Comparison of ENCODE assay signal across 30 cellular contexts in genomic region chr20:16415079-16415478, GRCh38.
DNase-seq lines count a peak whose midpoint lies in the region; ATAC-seq and TF ChIP-seq lines count a peak whose summit lies in the region.
"Had no signal": no experiment of that assay in that cellular context is flagged by ENCODE, and none has a peak within 500 bp of the region (broad histone marks: within the 10 kb centered on the region; RNA-seq: fewer than 3 reads in every experiment).

No MANE protein-coding gene starts in this region.

- no peaks in the 10 kb centered on the region for H3K4me1 Mint-ChIP-seq in activated T-cell treated with anti-CD3 and anti-CD28 coated beads, Interleukin-2, amount 50 U/mL, for 24 hours (ENCODE audit: low read depth)
- H3K4me1 Mint-ChIP-seq in osteocyte (ENCODE audit: unreplicated experiment) = no peaks in the 10 kb centered on the region
- H3K4me1 Mint-ChIP-seq: activated naive CD8-positive, alpha-beta T cell treated with anti-CD3 and anti-CD28 coated beads, Interleukin-2, amount 10 ng/mL, durations not matched to agents 7 days and 5 days; CD8-positive, alpha-beta memory T cell; central memory CD8-positive, alpha-beta T cell; memory B cell; nephron progenitor cell had no signal

- H3K9me3 Mint-ChIP-seq in activated T-cell treated with anti-CD3 and anti-CD28 coated beads, Interleukin-2, amount 50 U/mL, for 24 hours = no peaks in the 10 kb centered on the region
- H3K9me3 Mint-ChIP-seq in osteocyte (ENCODE audit: unreplicated experiment) = peaks cover 13% of the 10 kb centered on the region
- H3K9me3 Mint-ChIP-seq: central memory CD8-positive, alpha-beta T cell had no signal

- no peaks in the 10 kb centered on the region for H3K27me3 Mint-ChIP-seq in activated T-cell treated with anti-CD3 and anti-CD28 coated beads, Interleukin-2, amount 50 U/mL, for 24 hours
- no peaks in the 10 kb centered on the region for H3K27me3 Mint-ChIP-seq in osteocyte (ENCODE audit: unreplicated experiment)
- H3K27me3 Mint-ChIP-seq: activated naive CD8-positive, alpha-beta T cell treated with anti-CD3 and anti-CD28 coated beads, Interleukin-2, amount 10 ng/mL, durations not matched to agents 7 days and 5 days; CD8-positive, alpha-beta memory T cell; central memory CD8-positive, alpha-beta T cell; dendritic cell treated with granulocyte-macrophage colony-stimulating factor and Interleukin-4, amounts not matched to agents 40 ng/mL and 50 ng/mL, for 4 days; memory B cell had no signal

- no peak overlapping the region for H3K4me3 ChIP-seq in AG10803 (ENCODE audit: low read length)
- no peak overlapping the region for H3K4me3 ChIP-seq in GM23248
- H3K4me3 ChIP-seq in choroid plexus epithelial cell (ENCODE audit: low read depth, low read length) = no peak overlapping the region
- H3K4me3 ChIP-seq in thyroid gland (replicated peaks in 1 of 3) = no peak overlapping the region
- H3K4me3 ChIP-seq: A549, esophagus muscularis mucosa, ovary, SJCRH30, testis had no signal

- H3K9me3 ChIP-seq in GM23248 (ENCODE audit: low read depth) (no peaks in the 10 kb centered on the region), thyroid gland (no peaks in the 10 kb centered on the region)
- H3K9me3 ChIP-seq: A549, SJCRH30, testis had no signal

- intact Hi-C loops in thyroid gland (cut with DNase I) = no loop called here

- H3K4me2 ChIP-seq in GM23248 (ENCODE audit: unreplicated experiment) = no peak overlapping the region
- H3K4me2 ChIP-seq: A549 had no signal

- H3K27ac ChIP-seq in GM23248 = no peak overlapping the region
- H3K27ac ChIP-seq in foreskin keratinocyte = no peak overlapping the region
- H3K27ac ChIP-seq in thyroid gland = no peak overlapping the region
- H3K27ac ChIP-seq: A549, esophagus muscularis mucosa, ovary, SJCRH30, testis, VCaP had no signal

- TF ChIP-seq CTCF in AG10803 (conservative IDR thresholded peaks at IDR 0.05; ENCODE audit: low read length) = no peak
- TF ChIP-seq CTCF in choroid plexus epithelial cell (conservative IDR thresholded peaks at IDR 0.05; ENCODE audit: low read depth, low read length) = no peak
- no peak for TF ChIP-seq CTCF in foreskin keratinocyte (conservative IDR thresholded peaks at IDR 0.05)
- TF ChIP-seq CTCF in osteocyte (IDR thresholded peaks at IDR 0.05) = no peak
- no peak for TF ChIP-seq CTCF in thyroid gland (IDR thresholded peaks at IDR 0.05)

- no peaks in the 10 kb centered on the region for H3K79me2 ChIP-seq in GM23248 (ENCODE audit: insufficient read depth)

- no peak overlapping the region for H3K4me3 Mint-ChIP-seq in activated T-cell treated with anti-CD3 and anti-CD28 coated beads, Interleukin-2, amount 50 U/mL, for 24 hours
- H3K4me3 Mint-ChIP-seq in osteocyte (ENCODE audit: unreplicated experiment) = no peak overlapping the region
- H3K4me3 Mint-ChIP-seq: activated naive CD8-positive, alpha-beta T cell treated with anti-CD3 and anti-CD28 coated beads, Interleukin-2, amount 10 ng/mL, durations not matched to agents 7 days and 5 days; activated T-cell treated with anti-CD3 and anti-CD28 coated beads, Interleukin-2, amount 50 U/mL, for 4 hours; CD8-positive, alpha-beta memory T cell; central memory CD8-positive, alpha-beta T cell; dendritic cell treated with granulocyte-macrophage colony-stimulating factor and Interleukin-4, amounts not matched to agents 40 ng/mL and 50 ng/mL, for 4 days; memory B cell; nephron progenitor cell had no signal

- H2AFZ ChIP-seq in GM23248 = no peak overlapping the region

- H3K36me3 ChIP-seq in GM23248 (ENCODE audit: low read depth) (no peaks in the 10 kb centered on the region), thyroid gland (no peaks in the 10 kb centered on the region)
- H3K36me3 ChIP-seq: ovary, SJCRH30 had no signal

- 58 to 63% methylated on average over 3 of the region's 3 CpGs for WGBS in GM23248 (ENCODE audit: low coverage in 1 of 2, low lambda C conversion rate in 2 of 2, missing lambda C conversion rate in 2 of 2), 2 experiments
- 96 to 97% methylated on average over 3 of the region's 3 CpGs for WGBS in thyroid gland, 2 donors

- DNase-seq in AG10803 (ENCODE audit: low read depth) (peak; percentile 34), GM23248 (peak; percentile 57), choroid plexus epithelial cell (ENCODE audit: low read depth) (peak; percentile 62), foreskin keratinocyte (peak; percentile 26 to 57), osteocyte (ENCODE audit: extremely low spot score, unreplicated experiment) (no peak), NCI-H82 (lab: John Stamatoyannopoulos, UW) (no peak), thyroid gland (no peak)
- no peak for DNase-seq in activated T-cell treated with anti-CD3 and anti-CD28 coated beads, Interleukin-2, amount 50 U/mL, for 24 hours
- DNase-seq: activated CD4-positive, alpha-beta T cell treated with anti-CD3 and anti-CD28 coated beads for 4 hours; activated gamma-delta T cell; activated naive CD8-positive, alpha-beta T cell treated with anti-CD3 and anti-CD28 coated beads, Interleukin-2, amount 10 ng/mL, durations not matched to agents 7 days and 5 days; activated T-cell treated with anti-CD3 and anti-CD28 coated beads, Interleukin-2, amount 50 U/mL, for 4 hours; CD8-positive, alpha-beta memory T cell; glutamatergic neuron; NCI-H2107; NCI-H774; nephron progenitor cell; ovary; SJCRH30; small intestine; stimulated activated naive CD4-positive, alpha-beta T cell treated with Interleukin-2 at 50 U/mL for 16 hours; T1000; testis had no signal

- H3K27ac Mint-ChIP-seq in activated T-cell treated with anti-CD3 and anti-CD28 coated beads, Interleukin-2, amount 50 U/mL, for 24 hours = no peak overlapping the region
- no peak overlapping the region for H3K27ac Mint-ChIP-seq in osteocyte (ENCODE audit: unreplicated experiment)
- H3K27ac Mint-ChIP-seq: activated naive CD8-positive, alpha-beta T cell treated with anti-CD3 and anti-CD28 coated beads, Interleukin-2, amount 10 ng/mL, durations not matched to agents 7 days and 5 days; CD8-positive, alpha-beta memory T cell; dendritic cell treated with granulocyte-macrophage colony-stimulating factor and Interleukin-4, amounts not matched to agents 40 ng/mL and 50 ng/mL, for 4 days; memory B cell; nephron progenitor cell had no signal

- ATAC-seq in foreskin keratinocyte = no peak
- ATAC-seq: A549; activated T-cell treated with anti-CD3 and anti-CD28 coated beads, Interleukin-2, amount 50 U/mL, for 4 hours; left lobe of liver had no signal

- in situ Hi-C loops in GM23248 (cut with MboI) = no loop called here

- H3K27me3 ChIP-seq in GM23248 (replicated peaks; ENCODE audit: insufficient read depth) (no peaks in the 10 kb centered on the region), foreskin keratinocyte (no peaks in the 10 kb centered on the region), thyroid gland (no peaks in the 10 kb centered on the region)
- H3K27me3 ChIP-seq: esophagus muscularis mucosa, ovary, SJCRH30, testis had no signal

- H3K9ac ChIP-seq in GM23248 = no peak overlapping the region

- 0 out of 2 replicates have a peak, but pooled peaks cover 8% of the 10 kb centered on the region for H3F3A ChIP-seq in GM23248 (ENCODE audit: insufficient read depth)

- TF ChIP-seq POLR2A in thyroid gland (IDR thresholded peaks at IDR 0.05) = no peak

- no peaks in the 10 kb centered on the region for H3K9me2 ChIP-seq in GM23248 (ENCODE audit: insufficient read depth)

- no peaks in the 10 kb centered on the region for H3K4me1 ChIP-seq in GM23248 (ENCODE audit: insufficient read depth)
- peaks cover 11% of the 10 kb centered on the region for H3K4me1 ChIP-seq in foreskin keratinocyte
- H3K4me1 ChIP-seq in thyroid gland = no peaks in the 10 kb centered on the region
- H3K4me1 ChIP-seq: A549, esophagus muscularis mucosa, SJCRH30, testis had no signal

- peaks cover 74% of the 10 kb centered on the region for H3K36me3 Mint-ChIP-seq in activated T-cell treated with anti-CD3 and anti-CD28 coated beads, Interleukin-2, amount 50 U/mL, for 24 hours (ENCODE audit: low read depth)
- H3K36me3 Mint-ChIP-seq in osteocyte (ENCODE audit: unreplicated experiment) = peaks cover 6% of the 10 kb centered on the region

- H4K20me1 ChIP-seq in GM23248 (ENCODE audit: insufficient read depth) = no peaks in the 10 kb centered on the region

Comparison
In these comparisons a context has a peak if more than half of its experiments do, and no peak if none do; other contexts are left out.
1. DNase-seq: peak in AG10803 (single experiment), GM23248 (single experiment), choroid plexus epithelial cell (single experiment) and foreskin keratinocyte (2 of 2); none in activated T-cell treated with anti-CD3 and anti-CD28 coated beads, Interleukin-2, amount 50 U/mL, for 24 hours (single experiment), osteocyte (single experiment), NCI-H82 (single experiment) and thyroid gland (0 of 2).